In the genomic region with DNA sequence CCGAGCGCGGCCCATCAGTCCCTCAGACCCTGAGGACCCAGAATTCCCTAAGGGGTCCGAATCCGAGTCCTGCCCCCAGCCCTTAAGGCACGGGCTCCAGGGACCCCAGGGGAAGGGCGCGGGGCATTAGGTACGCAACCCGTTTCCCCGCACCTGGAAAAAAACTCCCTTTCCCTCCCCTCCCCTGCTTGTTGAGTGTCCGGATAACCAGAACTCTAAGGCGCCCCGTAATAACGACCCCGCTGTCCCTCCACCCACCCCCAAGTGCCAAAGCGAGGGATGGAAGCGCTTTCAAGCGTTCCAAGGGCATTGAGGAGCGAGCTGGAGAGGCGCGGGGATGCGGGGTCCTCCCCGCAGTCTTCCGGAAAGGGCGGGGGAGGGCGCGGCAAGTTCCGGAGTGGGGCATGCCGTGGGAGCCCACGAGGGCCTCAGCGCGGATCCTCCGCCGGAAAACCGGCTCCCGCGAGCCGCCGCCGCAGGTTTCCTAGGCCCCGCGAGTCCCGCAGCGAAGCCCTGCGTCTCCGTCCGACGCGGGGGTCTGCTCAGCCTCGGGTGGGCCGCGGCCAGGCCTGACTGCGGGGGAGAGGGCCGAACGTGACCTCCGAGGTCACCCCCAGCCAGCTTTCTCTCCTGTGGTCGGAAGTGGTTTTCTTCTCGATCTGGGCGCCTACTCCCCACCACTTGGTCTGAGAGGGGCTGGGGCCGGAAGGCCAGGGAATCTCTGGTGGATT, we compare ENCODE assay signal across 10 cellular contexts. TPM values are rescaled to one million over a fixed set of nuclear protein-coding genes. Genes with fewer than 3 reads are reported as not detected.
DNase-seq lines count a peak whose midpoint lies in the region; ATAC-seq and TF ChIP-seq lines count a peak whose summit lies in the region.
"Had no signal": no experiment of that assay in that cellular context is flagged by ENCODE, and none has a peak within 500 bp of the region (broad histone marks: within the 10 kb centered on the region; RNA-seq: fewer than 3 reads in every experiment).

No MANE protein-coding gene starts in this region.

- H3K4me3 Mint-ChIP-seq in osteocyte (ENCODE audit: unreplicated experiment): peak overlapping the region; percentile 55

- in situ Hi-C loops in Panc1 (cut with HindIII; ENCODE audit: low pct_unique_long_range_greater_than_20kb, low sequenced_read_pairs): no loop called here

- peaks cover under 1% of the 10 kb centered on the region; the same call in 1 of the 2 replicates for H3K36me3 ChIP-seq in Panc1 (ENCODE audit: control insufficient read depth, insufficient read depth, low read length)

- peaks cover 33% of the 10 kb centered on the region for H3K4me1 ChIP-seq in Panc1 (ENCODE audit: control insufficient read depth, insufficient read depth, low read length)

- H3K36me3 Mint-ChIP-seq in osteocyte (ENCODE audit: unreplicated experiment): no peaks in the 10 kb centered on the region

- H3K9me3 Mint-ChIP-seq in osteocyte (ENCODE audit: unreplicated experiment): no peaks in the 10 kb centered on the region

- POLR2A ChIA-PET in Panc1 (lab: Charles Lee): interaction anchor here (0.7 kb wide), 1 partner anchor 19 kb away, joined by 7 read pairs; no protein-coding TSS in a partner anchor

- H3K27ac Mint-ChIP-seq in osteocyte (ENCODE audit: unreplicated experiment): peak overlapping the region; percentile 44

- H3K27ac ChIP-seq in Panc1 (ENCODE audit: low read length): peak overlapping the region; percentile 95

- no TSS peak for BruUV-seq in Panc1 (replicated peaks; lab: Mats Ljungman, UMichigan)

- DNase-seq in AG09309 (ENCODE audit: low read depth): no peak
- DNase-seq in Panc1 (ENCODE audit: low read depth, low spot score): no peak
- DNase-seq in fibroblast of the aortic adventitia (ENCODE audit: low read depth): no peak
- DNase-seq in osteocyte (ENCODE audit: extremely low spot score, unreplicated experiment): no peak
- DNase-seq in iPS-NIHi11 (ENCODE audit: low spot score): no peak
- DNase-seq in HuH-7.5 (ENCODE audit: low spot score): no peak
- DNase-seq in pons (ENCODE audit: low spot score): no peak
- DNase-seq: effector memory CD4-positive, alpha-beta T cell; GF-D8 had no signal

- ATAC-seq in Panc1 (no peak), GM21423 (IDR thresholded peaks at IDR 0.05; ENCODE audit: unreplicated experiment) (no peak)

- no peaks in the 10 kb centered on the region for H3K27me3 ChIP-seq in Panc1 (ENCODE audit: control insufficient read depth, insufficient read depth, low read length)

- H3K4me3 ChIP-seq in AG09309 (ENCODE audit: control insufficient read depth, low read depth, low read length) (peak overlapping the region; percentile 35), Panc1 (ENCODE audit: low read depth in 2 of 2, low read length in 2 of 2) (peak overlapping the region; percentile 27 to 54), fibroblast of the aortic adventitia (ENCODE audit: low read depth, low read length) (peak overlapping the region; percentile 37)

- H3K9me3 ChIP-seq in Panc1 (ENCODE audit: control insufficient read depth, insufficient read depth, low read depth, low read length): no peaks in the 10 kb centered on the region

- no peaks in the 10 kb centered on the region for H3K27me3 Mint-ChIP-seq in osteocyte (ENCODE audit: unreplicated experiment)

- CTCF ChIA-PET in Panc1 (lab: Charles Lee): no interaction called here

- TF ChIP-seq CTCF in AG09309 (IDR thresholded peaks at IDR 0.05; ENCODE audit: control insufficient read depth, insufficient read depth, low read depth, low read length, missing control alignments) (no peak), Panc1 (IDR thresholded peaks at IDR 0.05) (no peak), fibroblast of the aortic adventitia (IDR thresholded peaks at IDR 0.05; ENCODE audit: insufficient read depth, low read length) (no peak), osteocyte (IDR thresholded peaks at IDR 0.05) (no peak)

- intact Hi-C loops in Panc1 (cut with micrococcal nuclease; ENCODE audit: unreplicated experiment): no loop called here

- H3K4me1 Mint-ChIP-seq in osteocyte (ENCODE audit: unreplicated experiment): peaks cover 27% of the 10 kb centered on the region

RNA-seq across cellular contexts. Expression of a gene that starts 3.9 kb away (rescaled TPM):
- total RNA-seq in Panc1 (2021; ENCODE audit: unreplicated experiment) (259 TPM), fibroblast of the aortic adventitia (ENCODE audit: low replicate concordance) (344 and 770 TPM in 2 replicates), osteocyte (180 and 183 TPM in 2 replicates)
- polyA plus RNA-seq in Panc1 (2012; ENCODE audit: insufficient read length): 275 TPM

RNA-seq across cellular contexts. Expression of a gene that starts 38.1 kb away (rescaled TPM):
- total RNA-seq in Panc1 (2021; ENCODE audit: unreplicated experiment) (28.7 TPM), fibroblast of the aortic adventitia (ENCODE audit: low replicate concordance) (16.4 and 35.2 TPM in 2 replicates), osteocyte (18.9 and 21.4 TPM in 2 replicates)
- 73.8 TPM for polyA plus RNA-seq in Panc1 (2012; ENCODE audit: insufficient read length)
